8 cellular contexts compared by ENCODE assay signal in the genomic region with DNA sequence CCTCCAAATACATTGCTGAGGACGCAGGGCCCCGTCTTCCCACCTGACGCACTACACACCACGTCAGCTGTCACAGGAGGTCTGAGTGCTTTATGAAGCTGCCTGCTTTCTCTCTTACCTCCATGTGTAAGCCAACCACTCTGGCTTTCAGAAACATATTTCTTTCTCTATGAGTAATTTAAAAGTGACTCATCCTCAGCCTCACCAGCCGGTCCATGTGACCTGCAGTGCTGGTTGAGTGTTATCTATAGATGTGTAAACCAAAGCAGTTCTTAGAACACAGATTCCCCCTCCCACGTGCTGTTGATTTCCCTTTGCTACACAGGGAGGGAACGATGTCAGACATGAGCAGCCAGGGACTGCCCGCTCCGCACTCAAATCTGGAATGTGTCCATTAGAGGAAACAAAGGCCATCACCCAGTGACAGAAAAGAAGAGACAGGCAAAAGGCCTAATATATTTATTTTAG.
DNase-seq lines count a peak whose midpoint lies in the region; ATAC-seq, FAIRE-seq and TF ChIP-seq lines count a peak whose summit lies in the region.

No MANE protein-coding gene starts in this region.

- ATAC-seq in GM19395 (IDR thresholded peaks at IDR 0.05; ENCODE audit: unreplicated experiment) = peak; percentile 61
- peak; percentile 45 for ATAC-seq in HG03520 (IDR thresholded peaks at IDR 0.05; ENCODE audit: unreplicated experiment)
- peak; percentile 60 for ATAC-seq in GM12878
- ATAC-seq in left lobe of liver = peak; percentile 43

- H3K4me1 ChIP-seq in GM12878 (ENCODE audit: control insufficient read depth, insufficient read depth, low read length) = peaks cover 59% of the 10 kb centered on the region

- peak; percentile 98 for TF ChIP-seq EP300 in GM12878 (IDR thresholded peaks at IDR 0.05; ENCODE audit: borderline replicate concordance in 1 of 2, control insufficient read depth in 1 of 2, low read depth in 2 of 2, low read length in 2 of 2)

- peaks cover 67% of the 10 kb centered on the region for H3K79me2 ChIP-seq in GM12878 (ENCODE audit: control insufficient read depth, insufficient read depth, low read length)

- RAD21 ChIA-PET in GM12878 (lab: Charles Lee; ENCODE audit: unreplicated experiment) = interaction anchor here (1.0 to 5.3 kb wide), 23 partner anchors 9 to 162 kb away, joined by 3 to 57 read pairs (median 8); a partner anchor contains a TSS

- H3K9me3 ChIP-seq in GM12878 (replicated peaks; ENCODE audit: control insufficient read depth, insufficient read depth, low read length) = no peaks in the 10 kb centered on the region

- H4K20me1 ChIP-seq in GM12878 (ENCODE audit: control insufficient read depth, insufficient read depth) = no peaks in the 10 kb centered on the region

- H3K36me3 ChIP-seq in BJ (ENCODE audit: control insufficient read depth, insufficient read depth, low read length) (no peaks in the 10 kb centered on the region), GM12878 (ENCODE audit: control insufficient read depth in 2 of 2, insufficient read depth in 2 of 2, low read length in 1 of 2) (peaks cover 0 to 5% of the 10 kb centered on the region in 2 experiments; a peak in 2 of 4 replicates)

- in situ Hi-C loops in GM12878 (cut with MboI) = no loop called here

- no peak overlapping the region for H2AFZ ChIP-seq in GM12878 (ENCODE audit: control insufficient read depth, low read depth, low read length)

- intact Hi-C loops in GM12878 (cut with micrococcal nuclease; ENCODE audit: unreplicated experiment) = loop anchor here (1.0 to 5.0 kb wide), 4 partner anchors 20 to 151 kb away; no protein-coding TSS in a partner anchor

- peak overlapping the region; percentile 100 for H3K27ac ChIP-seq in GM12878 (ENCODE audit: control insufficient read depth, insufficient read depth)

- no TSS peak for BruUV-seq in GM12878 (replicated peaks; lab: Mats Ljungman, UMichigan)

- H3K9ac ChIP-seq in GM12878 (ENCODE audit: control insufficient read depth, insufficient read depth, low read length) = peak overlapping the region; percentile 97

- TF ChIP-seq RAD21 in GM12878 (IDR thresholded peaks at IDR 0.05; ENCODE audit: insufficient read depth, low read depth, low read length) = peak; percentile 35

- DNase-seq in BJ (ENCODE audit: low read depth) (peak; percentile 53), T1000 (lab: John Stamatoyannopoulos, UW) (peak; percentile 9), GM12878 (ENCODE audit: low read depth, low spot score) (peak; percentile 98), left lobe of liver (ENCODE audit: low spot score) (no peak), NCI-H1694 (lab: John Stamatoyannopoulos, UW) (no peak)
- peak in 2 of 3 experiments; percentile 57 to 78 for DNase-seq in stimulated activated CD4-positive, alpha-beta T cell treated with anti-CD3 and anti-CD28 coated beads, TNF-alpha, amount 100 ng/mL, for 4 hours (ENCODE audit: low read depth in 3 of 3)

- CTCF ChIA-PET in BJ (lab: Yijun Ruan, JAX) (interaction anchor here (0.6 to 1.3 kb wide), 5 partner anchors 9 to 30 kb away, joined by 3 to 4 read pairs (median 3); no protein-coding TSS in a partner anchor), GM12878 (lab: Yijun Ruan, JAX) (interaction anchor here (1.0 to 18.1 kb wide), 13 partner anchors 9 to 157 kb away, joined by 3 to 416 read pairs (median 12); a partner anchor contains a TSS)

- TF ChIP-seq CTCF in BJ (IDR thresholded peaks at IDR 0.05; ENCODE audit: insufficient read depth, low read depth, low read length) (no peak), GM12878 (IDR thresholded peaks at IDR 0.05 in 2 of 3, conservative IDR thresholded peaks at IDR 0.05 in 1 of 3; ENCODE audit: control insufficient read depth in 2 of 3, extremely low read depth in 1 of 3, insufficient read depth in 1 of 3, low read depth in 3 of 3, low read length in 3 of 3) (no peak)

- WGBS in GM12878 (ENCODE audit: insufficient coverage, insufficient replicate concordance, low lambda C conversion rate, missing lambda C conversion rate) = 0% methylated on average over 9 of the region's 9 CpGs

- peak overlapping the region; percentile 99 for H3K4me2 ChIP-seq in GM12878 (ENCODE audit: control insufficient read depth, insufficient read depth)

- POLR2A ChIA-PET in BJ (lab: Charles Lee) = no interaction called here
- POLR2A ChIA-PET in GM12878 (lab: Charles Lee) = interaction anchor here (0.6 to 4.7 kb wide), 28 partner anchors 8 to 156 kb away, joined by 3 to 44 read pairs (median 4); a partner anchor contains a TSS

- H3K27me3 ChIP-seq in BJ (ENCODE audit: control insufficient read depth, insufficient read depth, low read length) (no peaks in the 10 kb centered on the region; the same call in none of the 2 replicates), GM12878 (replicated peaks in 1 of 2; ENCODE audit: control insufficient read depth in 2 of 2, insufficient read depth in 2 of 2, low read length in 1 of 2) (no peaks in the 10 kb centered on the region)

- SMC1A ChIA-PET in GM12878 (lab: Charles Lee; ENCODE audit: uncharacterized antibody, unreplicated experiment) = interaction anchor here (0.8 to 6.7 kb wide), 32 partner anchors 8 to 161 kb away, joined by 3 to 100 read pairs (median 6); a partner anchor contains a TSS

- TF ChIP-seq POLR2A in GM12878 (IDR thresholded peaks at IDR 0.05; ENCODE audit: low read depth, low read length) = peak; percentile 94

- FAIRE-seq in GM12878 (lab: Jason Lieb, UNC) = peak; percentile 90

- H3K4me3 ChIP-seq in BJ (ENCODE audit: low read depth, low read length) (no peak overlapping the region), GM12878 (peak overlapping the region; percentile 62)

TF ChIP-seq in GM12878, 131 proteins besides CTCF, POLR2A, EP300 and RAD21 (continues in another document):
- TF ChIP-seq, protein P1, sequence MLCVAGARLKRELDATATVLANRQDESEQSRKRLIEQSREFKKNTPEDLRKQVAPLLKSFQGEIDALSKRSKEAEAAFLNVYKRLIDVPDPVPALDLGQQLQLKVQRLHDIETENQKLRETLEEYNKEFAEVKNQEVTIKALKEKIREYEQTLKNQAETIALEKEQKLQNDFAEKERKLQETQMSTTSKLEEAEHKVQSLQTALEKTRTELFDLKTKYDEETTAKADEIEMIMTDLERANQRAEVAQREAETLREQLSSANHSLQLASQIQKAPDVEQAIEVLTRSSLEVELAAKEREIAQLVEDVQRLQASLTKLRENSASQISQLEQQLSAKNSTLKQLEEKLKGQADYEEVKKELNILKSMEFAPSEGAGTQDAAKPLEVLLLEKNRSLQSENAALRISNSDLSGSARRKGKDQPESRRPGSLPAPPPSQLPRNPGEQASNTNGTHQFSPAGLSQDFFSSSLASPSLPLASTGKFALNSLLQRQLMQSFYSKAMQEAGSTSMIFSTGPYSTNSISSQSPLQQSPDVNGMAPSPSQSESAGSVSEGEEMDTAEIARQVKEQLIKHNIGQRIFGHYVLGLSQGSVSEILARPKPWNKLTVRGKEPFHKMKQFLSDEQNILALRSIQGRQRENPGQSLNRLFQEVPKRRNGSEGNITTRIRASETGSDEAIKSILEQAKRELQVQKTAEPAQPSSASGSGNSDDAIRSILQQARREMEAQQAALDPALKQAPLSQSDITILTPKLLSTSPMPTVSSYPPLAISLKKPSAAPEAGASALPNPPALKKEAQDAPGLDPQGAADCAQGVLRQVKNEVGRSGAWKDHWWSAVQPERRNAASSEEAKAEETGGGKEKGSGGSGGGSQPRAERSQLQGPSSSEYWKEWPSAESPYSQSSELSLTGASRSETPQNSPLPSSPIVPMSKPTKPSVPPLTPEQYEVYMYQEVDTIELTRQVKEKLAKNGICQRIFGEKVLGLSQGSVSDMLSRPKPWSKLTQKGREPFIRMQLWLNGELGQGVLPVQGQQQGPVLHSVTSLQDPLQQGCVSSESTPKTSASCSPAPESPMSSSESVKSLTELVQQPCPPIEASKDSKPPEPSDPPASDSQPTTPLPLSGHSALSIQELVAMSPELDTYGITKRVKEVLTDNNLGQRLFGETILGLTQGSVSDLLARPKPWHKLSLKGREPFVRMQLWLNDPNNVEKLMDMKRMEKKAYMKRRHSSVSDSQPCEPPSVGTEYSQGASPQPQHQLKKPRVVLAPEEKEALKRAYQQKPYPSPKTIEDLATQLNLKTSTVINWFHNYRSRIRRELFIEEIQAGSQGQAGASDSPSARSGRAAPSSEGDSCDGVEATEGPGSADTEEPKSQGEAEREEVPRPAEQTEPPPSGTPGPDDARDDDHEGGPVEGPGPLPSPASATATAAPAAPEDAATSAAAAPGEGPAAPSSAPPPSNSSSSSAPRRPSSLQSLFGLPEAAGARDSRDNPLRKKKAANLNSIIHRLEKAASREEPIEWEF (IDR thresholded peaks at IDR 0.05; ENCODE audit: insufficient replicate concordance, low read depth, low read length) = peak; percentile 80
- no peak for TF ChIP-seq ZNF217 (IDR thresholded peaks at IDR 0.05)
- TF ChIP-seq, protein P2, sequence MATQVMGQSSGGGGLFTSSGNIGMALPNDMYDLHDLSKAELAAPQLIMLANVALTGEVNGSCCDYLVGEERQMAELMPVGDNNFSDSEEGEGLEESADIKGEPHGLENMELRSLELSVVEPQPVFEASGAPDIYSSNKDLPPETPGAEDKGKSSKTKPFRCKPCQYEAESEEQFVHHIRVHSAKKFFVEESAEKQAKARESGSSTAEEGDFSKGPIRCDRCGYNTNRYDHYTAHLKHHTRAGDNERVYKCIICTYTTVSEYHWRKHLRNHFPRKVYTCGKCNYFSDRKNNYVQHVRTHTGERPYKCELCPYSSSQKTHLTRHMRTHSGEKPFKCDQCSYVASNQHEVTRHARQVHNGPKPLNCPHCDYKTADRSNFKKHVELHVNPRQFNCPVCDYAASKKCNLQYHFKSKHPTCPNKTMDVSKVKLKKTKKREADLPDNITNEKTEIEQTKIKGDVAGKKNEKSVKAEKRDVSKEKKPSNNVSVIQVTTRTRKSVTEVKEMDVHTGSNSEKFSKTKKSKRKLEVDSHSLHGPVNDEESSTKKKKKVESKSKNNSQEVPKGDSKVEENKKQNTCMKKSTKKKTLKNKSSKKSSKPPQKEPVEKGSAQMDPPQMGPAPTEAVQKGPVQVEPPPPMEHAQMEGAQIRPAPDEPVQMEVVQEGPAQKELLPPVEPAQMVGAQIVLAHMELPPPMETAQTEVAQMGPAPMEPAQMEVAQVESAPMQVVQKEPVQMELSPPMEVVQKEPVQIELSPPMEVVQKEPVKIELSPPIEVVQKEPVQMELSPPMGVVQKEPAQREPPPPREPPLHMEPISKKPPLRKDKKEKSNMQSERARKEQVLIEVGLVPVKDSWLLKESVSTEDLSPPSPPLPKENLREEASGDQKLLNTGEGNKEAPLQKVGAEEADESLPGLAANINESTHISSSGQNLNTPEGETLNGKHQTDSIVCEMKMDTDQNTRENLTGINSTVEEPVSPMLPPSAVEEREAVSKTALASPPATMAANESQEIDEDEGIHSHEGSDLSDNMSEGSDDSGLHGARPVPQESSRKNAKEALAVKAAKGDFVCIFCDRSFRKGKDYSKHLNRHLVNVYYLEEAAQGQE (IDR thresholded peaks at IDR 0.05; ENCODE audit: low read depth, low read length) = no peak
- peak; percentile 24; the same call in 1 of the 2 replicates for TF ChIP-seq SMC3 (IDR thresholded peaks at IDR 0.05; ENCODE audit: borderline replicate concordance, low read length)
- TF ChIP-seq KDM1A (IDR thresholded peaks at IDR 0.05; ENCODE audit: borderline replicate concordance) = no peak
- peak; percentile 37; the same call in 1 of the 2 replicates for TF ChIP-seq TAF1 (IDR thresholded peaks at IDR 0.05; ENCODE audit: borderline replicate concordance, low read depth, low read length)

Comparison
In these comparisons a context has a peak if more than half of its experiments do, and no peak if none do; other contexts are left out.
1. DNase-seq: peak in BJ (single experiment), T1000 (single experiment), GM12878 (single experiment) and stimulated activated CD4-positive, alpha-beta T cell treated with anti-CD3 and anti-CD28 coated beads, TNF-alpha, amount 100 ng/mL, for 4 hours (2 of 3); none in left lobe of liver (single experiment) and NCI-H1694 (single experiment).
2. Peak in every context shown above with its lines, with median percentiles within 50 percentile points of each other: ATAC-seq.